ENCODE assay signal across 8 cellular contexts in the genomic region with DNA sequence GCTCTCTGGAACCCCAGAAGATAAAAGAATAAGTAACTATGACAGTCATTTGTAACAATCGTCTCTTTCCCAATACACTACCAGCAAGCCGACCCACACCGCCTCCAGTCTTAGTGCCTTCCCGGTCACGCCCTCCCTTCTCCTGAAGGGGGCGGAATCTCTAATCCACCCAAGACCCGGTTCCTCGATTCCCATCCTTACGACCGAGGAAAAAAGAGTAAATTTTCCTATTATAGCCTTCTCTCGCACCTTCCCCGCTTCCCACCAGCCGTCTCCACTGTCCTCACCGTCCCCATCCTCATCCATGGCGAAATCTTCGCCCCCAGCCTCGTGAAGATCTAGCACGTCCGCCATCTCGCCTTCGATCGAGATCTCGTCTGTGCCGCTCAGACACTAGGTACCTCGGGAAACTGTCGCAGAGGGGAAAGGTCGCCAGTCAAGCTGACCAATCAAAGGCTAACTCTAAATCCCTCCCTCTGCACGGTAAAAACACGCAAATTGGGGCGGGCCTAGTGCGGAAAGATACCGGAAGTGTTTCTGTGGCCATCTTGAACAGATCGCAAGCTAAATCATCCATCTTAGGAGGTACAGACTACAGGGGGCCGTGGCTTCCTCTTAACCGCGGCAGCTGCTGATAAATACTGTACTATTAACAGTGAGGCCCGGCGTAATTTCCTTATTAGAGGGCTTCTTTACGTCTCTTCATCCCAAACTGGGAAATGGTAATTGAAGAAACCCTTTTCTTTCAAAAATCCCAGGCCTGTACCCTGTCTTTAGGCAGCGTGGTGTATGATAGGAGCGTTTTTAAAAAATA. TPM values are rescaled to one million over a fixed set of nuclear protein-coding genes. Genes with fewer than 3 reads are reported as not detected.
DNase-seq lines count a peak whose midpoint lies in the region; ATAC-seq, FAIRE-seq and TF ChIP-seq lines count a peak whose summit lies in the region.

A gene (minus strand): TSS at position 412 of the 814 bp plus-strand sequence. CDS start 58 bp downstream, at position 354.

- no peak within 1 kb of the TSS for H3K14ac ChIP-seq in H1 (ENCODE audit: insufficient read length)

- H2AFZ ChIP-seq in H1 (ENCODE audit: low read length), result no peak within 1 kb of the TSS

- H2BK5ac ChIP-seq in H1 (ENCODE audit: low read depth, low read length), result peak within 1 kb of the TSS; percentile 95

- H2AK5ac ChIP-seq in H1 (ENCODE audit: low read depth, low read length), result peak within 1 kb of the TSS; percentile 4; the same call in 1 of the 2 replicates

- H3K27ac Mint-ChIP-seq in memory B cell, result no peak within 1 kb of the TSS

- no peaks in the 10 kb centered on the region for H3K27me3 ChIP-seq in H1 (replicated peaks in 1 of 4; ENCODE audit: control insufficient read depth in 3 of 4, extremely low read depth in 1 of 4, insufficient read depth in 3 of 4, low read length in 3 of 4)

- peaks cover 0 to 14% of the 10 kb centered on the region in 2 experiments; a peak in 2 of 4 replicates for H3K79me2 ChIP-seq in H1 (ENCODE audit: control insufficient read depth in 1 of 2, insufficient read depth in 2 of 2, low read length in 2 of 2)

- no peaks in the 10 kb centered on the region for H3K9me3 Mint-ChIP-seq in memory B cell

- no peaks in the 10 kb centered on the region for H3K79me1 ChIP-seq in H1 (ENCODE audit: low read depth, low read length)

- H3K23ac ChIP-seq in H1 (ENCODE audit: insufficient read length), result no peak within 1 kb of the TSS

- no peak for TF ChIP-seq RAD21 in H1 (IDR thresholded peaks at IDR 0.05 in 1 of 2, conservative IDR thresholded peaks at IDR 0.05 in 1 of 2; ENCODE audit: low read depth in 2 of 2, low read length in 2 of 2)

- POLR2A ChIA-PET in activated CD8-positive, alpha-beta memory T cell treated with anti-CD3 and anti-CD28 coated beads for 36 hours (lab: Charles Lee), result interaction anchor here (0.8 to 2.9 kb wide), 14 partner anchors 9 to 124 kb away, joined by 3 to 34 read pairs (median 6); a partner anchor contains a TSS
- POLR2A ChIA-PET in H1 (lab: Charles Lee; ENCODE audit: partially characterized antibody), result interaction anchor here (0.7 to 2.4 kb wide), 34 partner anchors 9 to 125 kb away, joined by 3 to 35 read pairs (median 4); a partner anchor contains a TSS

- 1% methylated on average over 41 of the region's 41 CpGs; no CpG with 5 or more reads in 1 of the 2 experiments for WGBS in H1 (ENCODE audit: extremely low coverage in 1 of 2, insufficient coverage in 1 of 2, insufficient read length in 1 of 2, insufficient replicate concordance in 2 of 2, low coverage in 1 of 2, low lambda C conversion rate in 2 of 2, missing lambda C conversion rate in 1 of 2), 2 experiments

- FAIRE-seq in H1 (lab: Jason Lieb, UNC), result peak; percentile 48

- H2BK12ac ChIP-seq in H1 (ENCODE audit: low read depth, low read length), result peak within 1 kb of the TSS; percentile 60; the same call in 1 of the 2 replicates

- H3K4ac ChIP-seq in H1 (replicated peaks; ENCODE audit: insufficient read length, low read depth, low read length), result peak within 1 kb of the TSS; percentile 19

- peak within 1 kb of the TSS; percentile 90 for H3K27ac ChIP-seq in H1 (ENCODE audit: low read depth, low read length)

- peak; percentile 88 to 92 for TF ChIP-seq POLR2A in H1 (IDR thresholded peaks at IDR 0.05; ENCODE audit: control extremely low read depth in 1 of 2, low read depth in 2 of 2, low read length in 2 of 2)

- peak; percentile 27 to 61 (median 47); a peak in 3 of 4 replicates for TF ChIP-seq CTCF in H1 (IDR thresholded peaks at IDR 0.05; ENCODE audit: control extremely low read depth in 1 of 3, insufficient read depth in 1 of 3, low read depth in 1 of 3, low read length in 3 of 3)

- peak within 1 kb of the TSS; percentile 81 to 97 (median 92) for H3K4me3 ChIP-seq in H1 (ENCODE audit: extremely low read depth in 1 of 4, insufficient read depth in 2 of 4, low read depth in 3 of 4, low read length in 4 of 4)

- H4K5ac ChIP-seq in H1 (ENCODE audit: insufficient read length, low read depth, low read length), result peak within 1 kb of the TSS; percentile 24

- H3K23me2 ChIP-seq in H1 (ENCODE audit: low read depth, low read length), result peaks cover 4% of the 10 kb centered on the region; the same call in 1 of the 2 replicates

- H3K4me1 ChIP-seq in H1 (replicated peaks in 1 of 4; ENCODE audit: control insufficient read depth in 3 of 4, insufficient read depth in 4 of 4, low read length in 3 of 4), result peaks cover 0 to 4% (median 2%) of the 10 kb centered on the region in 4 experiments; a peak in 4 of 7 replicates

- H2BK15ac ChIP-seq in H1 (ENCODE audit: low read length), result no peak within 1 kb of the TSS

- ATAC-seq in GM21360 (IDR thresholded peaks at IDR 0.05; ENCODE audit: unreplicated experiment), result peak; percentile 95
- peak; percentile 95 for ATAC-seq in memory B cell (ENCODE audit: low read depth)

- H3K18ac ChIP-seq in H1 (ENCODE audit: extremely low read depth, low read length), result peak within 1 kb of the TSS; percentile 90; the same call in 1 of the 2 replicates

- H3K4me1 Mint-ChIP-seq in memory B cell, result peaks cover 13% of the 10 kb centered on the region

- H3K9ac ChIP-seq in H1 (replicated peaks in 1 of 4; ENCODE audit: extremely low read depth in 1 of 4, low read depth in 3 of 4, low read length in 3 of 4), result peak within 1 kb of the TSS; percentile 71 to 98 (median 86)

- H3K36me3 Mint-ChIP-seq in memory B cell, result peaks cover 10% of the 10 kb centered on the region

- H3K4me3 Mint-ChIP-seq in memory B cell, result peak within 1 kb of the TSS; percentile 79

- no peaks in the 10 kb centered on the region for H3K27me3 Mint-ChIP-seq in memory B cell

- no peak within 1 kb of the TSS for H2BK120ac ChIP-seq in H1 (replicated peaks; ENCODE audit: low read depth, low read length)

- no peak within 1 kb of the TSS for H2BK20ac ChIP-seq in H1 (ENCODE audit: low read length)

- in situ Hi-C loops in Caki2 (cut with HindIII; ENCODE audit: low pct_unique_long_range_greater_than_20kb, low sequenced_read_pairs), result no loop called here

- DNase-seq in Caki2 (ENCODE audit: low read depth), result peak; percentile 98
- peak; percentile 97 for DNase-seq in HT1080 (ENCODE audit: low read depth)
- peak; percentile 99 for DNase-seq in NOMO-1 (lab: John Stamatoyannopoulos, UW; ENCODE audit: unreplicated experiment in 2 of 2)
- DNase-seq in H1 (ENCODE audit: low read depth in 1 of 2, low spot score in 2 of 2), result peak; percentile 85 to 91
- DNase-seq in memory B cell (ENCODE audit: low spot score in 2 of 2), result peak; percentile 80 to 94
- DNase-seq in stimulated activated CD8-positive, alpha-beta memory T cell treated with anti-CD3 and anti-CD28 coated beads, Interleukin-12 subunit alpha, Interleukin-12 subunit beta, amount 100 ng/mL, for 24 hours (ENCODE audit: extremely low read depth), result peak; percentile 78

- H4K8ac ChIP-seq in H1 (ENCODE audit: extremely low read depth, insufficient read depth, low read length), result peak within 1 kb of the TSS; percentile 95; the same call in 1 of the 2 replicates

- peak within 1 kb of the TSS; percentile 22 for H4K91ac ChIP-seq in H1 (replicated peaks; ENCODE audit: insufficient read length, low read length)

- peaks cover 3 to 14% (median 9%) of the 10 kb centered on the region in 4 experiments; a peak in 6 of 8 replicates for H3K36me3 ChIP-seq in H1 (ENCODE audit: control insufficient read depth in 2 of 4, insufficient read depth in 4 of 4, low read length in 3 of 4)

- no peaks in the 10 kb centered on the region for H4K20me1 ChIP-seq in H1 (replicated peaks in 1 of 2; ENCODE audit: control insufficient read depth in 1 of 2, insufficient read depth in 2 of 2, low read length in 2 of 2)

- peak within 1 kb of the TSS; percentile 2 for H3K56ac ChIP-seq in H1 (replicated peaks; ENCODE audit: insufficient read length, low read depth, low read length)

- CTCF ChIA-PET in activated CD8-positive, alpha-beta memory T cell treated with anti-CD3 and anti-CD28 coated beads for 36 hours (lab: Charles Lee), result interaction anchor here (0.9 to 2.2 kb wide), 10 partner anchors 8 to 105 kb away, joined by 3 to 10 read pairs (median 6); a partner anchor contains a TSS
- CTCF ChIA-PET in H1 (lab: Charles Lee; ENCODE audit: partially characterized antibody), result interaction anchor here (0.7 to 2.2 kb wide), 16 partner anchors 8 to 85 kb away, joined by 3 to 18 read pairs (median 4); a partner anchor contains a TSS

- TF ChIP-seq EP300 in H1 (IDR thresholded peaks at IDR 0.05; ENCODE audit: borderline replicate concordance in 1 of 2, low read depth in 2 of 2, low read length in 2 of 2), result no peak

- peak within 1 kb of the TSS; percentile 74 to 77 for H3K4me2 ChIP-seq in H1 (ENCODE audit: insufficient read depth in 1 of 2, low read depth in 2 of 2, low read length in 2 of 2)

- H3K9me3 ChIP-seq in H1 (ENCODE audit: insufficient read depth in 2 of 2, low read depth in 1 of 2, low read length in 1 of 2), result no peaks in the 10 kb centered on the region

TF ChIP-seq in H1, 55 proteins besides CTCF, POLR2A, EP300 and RAD21 (continues in another document):
- TF ChIP-seq ZNF274 (IDR thresholded peaks at IDR 0.05; ENCODE audit: borderline replicate concordance, extremely low read depth, low read length) (no peak), BRCA1 (IDR thresholded peaks at IDR 0.05; ENCODE audit: low read depth, low read length) (no peak), PHF8 (conservative IDR thresholded peaks at IDR 0.05; ENCODE audit: low read depth, low read length) (peak; percentile 95), NANOG (IDR thresholded peaks at IDR 0.05; ENCODE audit: insufficient read depth, low read depth, low read length, poor library complexity, severe bottlenecking) (no peak), EGR1 (IDR thresholded peaks at IDR 0.05; ENCODE audit: borderline replicate concordance, low read depth, low read length) (no peak), POU5F1 (IDR thresholded peaks at IDR 0.05; ENCODE audit: low read depth, low read length) (no peak)

RNA-seq across cellular contexts. Expression of the gene that starts here (rescaled TPM):
- 65.6 and 82.0 TPM in 2 replicates for total RNA-seq in Caki2 (2014; rRNA removed; shearing (Covaris generic); ENCODE audit: low replicate concordance)
- total RNA-seq in HT1080 (2014; rRNA removed; shearing (Covaris generic)), result 174 and 199 TPM in 2 replicates
- 219 and 235 TPM in 2 replicates for polyA plus RNA-seq in HT1080 (2015; cell fraction: cytosol; rRNA removed)
- polyA plus RNA-seq in HT1080 (2015; cell fraction: nucleus; rRNA removed), result 96.8 and 116 TPM in 2 replicates
- total RNA-seq in activated CD8-positive, alpha-beta memory T cell treated with anti-CD3 and anti-CD28 coated beads for 36 hours, result 100 to 1,000 TPM; 375 to 376 TPM
- total RNA-seq in H1 (2021; fragmentation: NEBNext Ultra II Directional; extraction: Animal tissue kit (Norgen Biotek cat#: 25700)), result 216 and 222 TPM in 2 replicates
- polyA plus RNA-seq in H1 (2011; rRNA removed), result 119 and 125 TPM in 2 replicates
- polyA plus RNA-seq in H1 (2011; cell fraction: cytosol; rRNA removed), result 276 TPM
- polyA plus RNA-seq in H1 (2011; cell fraction: nucleus; rRNA removed), result 32.3 TPM
- polyA plus RNA-seq in H1 (2012, experiment 1 of 2), result 255 to 301 TPM (median 263 TPM) in 4 replicates
- polyA plus RNA-seq in H1 (2012, experiment 2 of 2), result 80.5 TPM
- 166 TPM for polyA plus RNA-seq in H1 (2013, experiment 1 of 2)
- 182 TPM for polyA plus RNA-seq in H1 (2013, experiment 2 of 2)
- polyA minus RNA-seq in H1 (2011; rRNA and poly(A)+ RNA removed), result 35.1 and 39.6 TPM in 2 replicates
- 52.5 TPM for polyA minus RNA-seq in H1 (2011; cell fraction: cytosol; rRNA and poly(A)+ RNA removed)
- polyA minus RNA-seq in H1 (2011; cell fraction: nucleus; rRNA and poly(A)+ RNA removed), result 34.9 TPM

Comparison
In these comparisons a context has a peak if more than half of its experiments do, and no peak if none do; other contexts are left out.
1. Peak in every context shown above with its lines: DNase-seq, ATAC-seq, H3K4me3 ChIP-seq and H3K27ac ChIP-seq.